Comparison of ENCODE assay signal across 9 cellular contexts in the genomic region with DNA sequence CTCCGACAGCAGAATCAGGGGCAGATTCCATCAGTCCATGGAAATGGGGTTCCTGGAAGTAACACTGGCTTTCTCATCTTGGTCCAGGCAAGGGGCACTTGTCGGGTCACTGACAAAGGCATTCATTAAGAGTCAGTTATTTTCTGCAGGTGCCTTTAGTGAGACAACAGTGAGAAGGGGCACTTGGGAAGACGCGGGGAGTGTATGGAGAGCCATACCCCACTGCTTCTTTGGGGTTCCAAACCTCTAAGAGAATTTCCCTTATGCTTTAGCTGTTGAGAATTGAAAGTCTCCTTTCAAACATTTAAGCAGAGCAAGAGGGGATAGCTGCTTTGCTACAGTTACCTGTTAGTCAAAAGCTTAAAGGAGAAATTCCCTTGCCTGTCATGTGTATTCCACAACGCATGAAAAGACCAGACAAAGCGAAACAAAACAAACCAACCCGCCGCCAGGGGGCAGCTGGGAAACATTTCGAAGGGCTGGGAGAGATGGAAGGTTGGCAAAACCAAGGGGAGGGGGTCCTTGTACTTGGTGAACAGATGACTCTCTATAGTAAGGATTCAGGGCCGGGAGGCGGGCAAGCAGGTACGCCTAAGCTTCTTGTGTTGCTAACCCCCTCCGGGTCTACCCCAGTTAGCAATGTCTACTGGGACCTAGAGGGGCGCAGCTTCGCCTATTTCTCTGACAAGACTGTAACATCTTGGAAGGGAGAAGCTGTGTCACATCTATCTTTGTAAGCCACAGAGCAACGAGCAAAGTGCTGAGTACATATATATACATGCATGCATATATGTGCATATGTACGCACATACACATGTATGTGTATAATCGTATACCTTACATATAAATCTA.
DNase-seq lines count a peak whose midpoint lies in the region; ATAC-seq, FAIRE-seq and TF ChIP-seq lines count a peak whose summit lies in the region.
"Had no signal": no experiment of that assay in that cellular context is flagged by ENCODE, and none has a peak within 500 bp of the region (broad histone marks: within the 10 kb centered on the region; RNA-seq: fewer than 3 reads in every experiment).

No MANE protein-coding gene starts in this region.

- H4K8ac ChIP-seq in H1 (ENCODE audit: extremely low read depth, insufficient read depth, low read length) = no peak overlapping the region

- H3K23ac ChIP-seq in H1 (ENCODE audit: insufficient read length) = no peak overlapping the region

- H4K20me1 ChIP-seq in H1 (replicated peaks in 1 of 2; ENCODE audit: control insufficient read depth in 1 of 2, insufficient read depth in 2 of 2, low read length in 2 of 2) = no peaks in the 10 kb centered on the region

- H3K4me3 ChIP-seq in H1 (ENCODE audit: extremely low read depth in 1 of 4, insufficient read depth in 2 of 4, low read depth in 3 of 4, low read length in 4 of 4) = no peak overlapping the region
- H3K4me3 ChIP-seq: psoas muscle had no signal

- no peak overlapping the region for H2AK5ac ChIP-seq in H1 (ENCODE audit: low read depth, low read length)

- TF ChIP-seq POLR2A in H1 (IDR thresholded peaks at IDR 0.05; ENCODE audit: control extremely low read depth in 1 of 2, low read depth in 2 of 2, low read length in 2 of 2) = no peak

- H3K4me1 Mint-ChIP-seq in neural crest cell = peaks cover 6% of the 10 kb centered on the region

- no peak overlapping the region for H3K27ac Mint-ChIP-seq in neural crest cell (ENCODE audit: unreplicated experiment)

- no peak overlapping the region for H3K14ac ChIP-seq in H1 (ENCODE audit: insufficient read length)

- H3K27me3 ChIP-seq in H1 (replicated peaks in 1 of 4; ENCODE audit: control insufficient read depth in 3 of 4, extremely low read depth in 1 of 4, insufficient read depth in 3 of 4, low read length in 3 of 4) = no peaks in the 10 kb centered on the region

- no peak overlapping the region for H3K18ac ChIP-seq in H1 (ENCODE audit: extremely low read depth, low read length)

- no peaks in the 10 kb centered on the region for H3K23me2 ChIP-seq in H1 (ENCODE audit: low read depth, low read length)

- no peaks in the 10 kb centered on the region for H3K27me3 Mint-ChIP-seq in neural crest cell (ENCODE audit: low read depth)

- peak; percentile 75 to 82 for TF ChIP-seq RAD21 in H1 (IDR thresholded peaks at IDR 0.05 in 1 of 2, conservative IDR thresholded peaks at IDR 0.05 in 1 of 2; ENCODE audit: low read depth in 2 of 2, low read length in 2 of 2)

- no peak overlapping the region for H2BK5ac ChIP-seq in H1 (ENCODE audit: low read depth, low read length)

- H2BK120ac ChIP-seq in H1 (replicated peaks; ENCODE audit: low read depth, low read length) = no peak overlapping the region

- H3K56ac ChIP-seq in H1 (replicated peaks; ENCODE audit: insufficient read length, low read depth, low read length) = no peak overlapping the region

- H2AFZ ChIP-seq in H1 (ENCODE audit: low read length) = peak overlapping the region; percentile 94; the same call in 1 of the 2 replicates

- H3K36me3 Mint-ChIP-seq in neural crest cell (ENCODE audit: low read depth) = no peaks in the 10 kb centered on the region

- peak; percentile 30 for DNase-seq in activated CD4-positive, CD25-positive, alpha-beta regulatory T cell treated with anti-CD3 and anti-CD28 coated beads, Interleukin-2, amount 50 U/mL, for 72 hours
- no peak for DNase-seq in activated CD4-positive, CD25-positive, alpha-beta regulatory T cell (lab: John Stamatoyannopoulos, UW)
- DNase-seq in NCI-H460 (ENCODE audit: extremely low read depth, low read depth) (peak; percentile 54), H1 (ENCODE audit: low read depth in 1 of 2, low spot score in 2 of 2) (peak; percentile 72 to 94), neural crest cell (ENCODE audit: low read depth, low spot score) (peak; percentile 80), NOMO-1 (lab: John Stamatoyannopoulos, UW; ENCODE audit: unreplicated experiment in 2 of 2) (no peak), COR-L47 (lab: John Stamatoyannopoulos, UW) (no peak)

- H3K9me3 ChIP-seq in H1 (ENCODE audit: insufficient read depth in 2 of 2, low read depth in 1 of 2, low read length in 1 of 2) = no peaks in the 10 kb centered on the region; a peak in 1 of 4 replicates
- H3K9me3 ChIP-seq: psoas muscle had no signal

- no peak overlapping the region for H3K4me3 Mint-ChIP-seq in neural crest cell

- peak; percentile 65 to 81 (median 75) for TF ChIP-seq CTCF in H1 (IDR thresholded peaks at IDR 0.05; ENCODE audit: control extremely low read depth in 1 of 3, insufficient read depth in 1 of 3, low read depth in 1 of 3, low read length in 3 of 3)
- TF ChIP-seq CTCF in neural crest cell (conservative IDR thresholded peaks at IDR 0.05) = peak; percentile 76

- POLR2A ChIA-PET in H1 (lab: Charles Lee; ENCODE audit: partially characterized antibody) = no interaction called here

- H3K4me1 ChIP-seq in H1 (replicated peaks in 1 of 4; ENCODE audit: control insufficient read depth in 3 of 4, insufficient read depth in 4 of 4, low read length in 3 of 4) = no peaks in the 10 kb centered on the region
- H3K4me1 ChIP-seq: psoas muscle had no signal

- H3K9me3 Mint-ChIP-seq in neural crest cell = peaks cover 2% of the 10 kb centered on the region

- H2BK12ac ChIP-seq in H1 (ENCODE audit: low read depth, low read length) = no peak overlapping the region

- TF ChIP-seq EP300 in H1 (IDR thresholded peaks at IDR 0.05; ENCODE audit: borderline replicate concordance in 1 of 2, low read depth in 2 of 2, low read length in 2 of 2) = no peak

- H3K4ac ChIP-seq in H1 (replicated peaks; ENCODE audit: insufficient read length, low read depth, low read length) = no peak overlapping the region

- no peak overlapping the region for H4K91ac ChIP-seq in H1 (replicated peaks; ENCODE audit: insufficient read length, low read length)

- no peak overlapping the region for H2BK20ac ChIP-seq in H1 (ENCODE audit: low read length)

- CTCF ChIA-PET in H1 (lab: Charles Lee; ENCODE audit: partially characterized antibody) = interaction anchor here (0.6 to 2.1 kb wide), 35 partner anchors 9 to 1011 kb away, joined by 3 to 9 read pairs (median 3); no protein-coding TSS in a partner anchor

- no peaks in the 10 kb centered on the region for H3K36me3 ChIP-seq in H1 (ENCODE audit: control insufficient read depth in 2 of 4, insufficient read depth in 4 of 4, low read length in 3 of 4)

- H3K4me2 ChIP-seq in H1 (ENCODE audit: insufficient read depth in 1 of 2, low read depth in 2 of 2, low read length in 2 of 2) = no peak overlapping the region

- H3K9ac ChIP-seq in H1 (replicated peaks in 1 of 4; ENCODE audit: extremely low read depth in 1 of 4, low read depth in 3 of 4, low read length in 3 of 4) = no peak overlapping the region

- 54% methylated on average over 18 of the region's 18 CpGs; no CpG with 5 or more reads in 1 of the 2 experiments for WGBS in H1 (ENCODE audit: extremely low coverage in 1 of 2, insufficient coverage in 1 of 2, insufficient read length in 1 of 2, insufficient replicate concordance in 2 of 2, low coverage in 1 of 2, low lambda C conversion rate in 2 of 2, missing lambda C conversion rate in 1 of 2), 2 experiments

- no peak overlapping the region for H3K27ac ChIP-seq in H1 (ENCODE audit: low read depth, low read length)
- H3K27ac ChIP-seq: psoas muscle had no signal

- H2BK15ac ChIP-seq in H1 (ENCODE audit: low read length) = no peak overlapping the region

- ATAC-seq in GM21619 (IDR thresholded peaks at IDR 0.05; ENCODE audit: unreplicated experiment) = no peak
- ATAC-seq: psoas muscle had no signal

- H3K79me2 ChIP-seq in H1 (ENCODE audit: control insufficient read depth in 1 of 2, insufficient read depth in 2 of 2, low read length in 2 of 2) = no peaks in the 10 kb centered on the region

- H4K5ac ChIP-seq in H1 (ENCODE audit: insufficient read length, low read depth, low read length) = no peak overlapping the region

- peak; percentile 55 for FAIRE-seq in H1 (lab: Jason Lieb, UNC)

- H3K79me1 ChIP-seq in H1 (ENCODE audit: low read depth, low read length) = no peaks in the 10 kb centered on the region

TF ChIP-seq in H1, 55 proteins besides CTCF, POLR2A, EP300 and RAD21:
- TF ChIP-seq, protein P1, sequence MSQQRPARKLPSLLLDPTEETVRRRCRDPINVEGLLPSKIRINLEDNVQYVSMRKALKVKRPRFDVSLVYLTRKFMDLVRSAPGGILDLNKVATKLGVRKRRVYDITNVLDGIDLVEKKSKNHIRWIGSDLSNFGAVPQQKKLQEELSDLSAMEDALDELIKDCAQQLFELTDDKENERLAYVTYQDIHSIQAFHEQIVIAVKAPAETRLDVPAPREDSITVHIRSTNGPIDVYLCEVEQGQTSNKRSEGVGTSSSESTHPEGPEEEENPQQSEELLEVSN (IDR thresholded peaks at IDR 0.05) = no peak
- TF ChIP-seq TEAD4 (IDR thresholded peaks at IDR 0.05; ENCODE audit: low read depth, low read length) = no peak
- no peak for TF ChIP-seq ASH2L (IDR thresholded peaks at IDR 0.05; ENCODE audit: low read length)
- no peak for TF ChIP-seq TBP (IDR thresholded peaks at IDR 0.05; ENCODE audit: low read depth, low read length)
- TF ChIP-seq MAFK (IDR thresholded peaks at IDR 0.05; ENCODE audit: low read depth, low read length) = no peak
- TF ChIP-seq YY1 (IDR thresholded peaks at IDR 0.05; ENCODE audit: low read depth, low read length) = 0 out of 2 replicates have a peak, but pooled peaks have one; percentile 7

Comparison
In these comparisons a context has a peak if more than half of its experiments do, and no peak if none do; other contexts are left out.
1. DNase-seq: peak in activated CD4-positive, CD25-positive, alpha-beta regulatory T cell treated with anti-CD3 and anti-CD28 coated beads, Interleukin-2, amount 50 U/mL, for 72 hours (single experiment), NCI-H460 (single experiment), H1 (2 of 2) and neural crest cell (single experiment); none in activated CD4-positive, CD25-positive, alpha-beta regulatory T cell (0 of 4), NOMO-1 (0 of 2) and COR-L47 (single experiment).